Comparison of ENCODE assay signal across 1 cellular context in the genomic region with DNA sequence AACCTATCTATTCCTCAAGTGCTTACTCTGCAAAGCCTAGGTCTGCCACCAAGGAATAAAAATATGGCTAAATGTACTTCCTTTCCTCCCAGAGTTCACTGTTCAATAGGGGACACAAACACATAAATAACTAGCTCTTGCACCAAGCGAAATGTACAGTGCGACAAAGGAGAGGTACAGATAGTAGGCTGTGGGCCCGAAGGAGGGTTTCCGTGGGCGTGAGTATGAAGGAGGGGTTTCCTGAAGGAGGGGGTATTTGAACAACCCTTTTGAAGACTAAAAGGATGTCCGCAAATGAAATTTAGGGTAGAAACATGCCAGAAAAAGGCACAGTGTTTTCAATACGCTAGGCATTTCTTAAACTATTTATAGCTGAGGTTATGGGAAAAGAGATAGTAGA.
TF ChIP-seq lines count a peak whose summit lies in the region.

No MANE protein-coding gene starts in this region.

TF ChIP-seq in A549, 52 proteins besides CTCF, POLR2A, EP300 and RAD21 (continued from another document):
- TF ChIP-seq, protein P1, sequence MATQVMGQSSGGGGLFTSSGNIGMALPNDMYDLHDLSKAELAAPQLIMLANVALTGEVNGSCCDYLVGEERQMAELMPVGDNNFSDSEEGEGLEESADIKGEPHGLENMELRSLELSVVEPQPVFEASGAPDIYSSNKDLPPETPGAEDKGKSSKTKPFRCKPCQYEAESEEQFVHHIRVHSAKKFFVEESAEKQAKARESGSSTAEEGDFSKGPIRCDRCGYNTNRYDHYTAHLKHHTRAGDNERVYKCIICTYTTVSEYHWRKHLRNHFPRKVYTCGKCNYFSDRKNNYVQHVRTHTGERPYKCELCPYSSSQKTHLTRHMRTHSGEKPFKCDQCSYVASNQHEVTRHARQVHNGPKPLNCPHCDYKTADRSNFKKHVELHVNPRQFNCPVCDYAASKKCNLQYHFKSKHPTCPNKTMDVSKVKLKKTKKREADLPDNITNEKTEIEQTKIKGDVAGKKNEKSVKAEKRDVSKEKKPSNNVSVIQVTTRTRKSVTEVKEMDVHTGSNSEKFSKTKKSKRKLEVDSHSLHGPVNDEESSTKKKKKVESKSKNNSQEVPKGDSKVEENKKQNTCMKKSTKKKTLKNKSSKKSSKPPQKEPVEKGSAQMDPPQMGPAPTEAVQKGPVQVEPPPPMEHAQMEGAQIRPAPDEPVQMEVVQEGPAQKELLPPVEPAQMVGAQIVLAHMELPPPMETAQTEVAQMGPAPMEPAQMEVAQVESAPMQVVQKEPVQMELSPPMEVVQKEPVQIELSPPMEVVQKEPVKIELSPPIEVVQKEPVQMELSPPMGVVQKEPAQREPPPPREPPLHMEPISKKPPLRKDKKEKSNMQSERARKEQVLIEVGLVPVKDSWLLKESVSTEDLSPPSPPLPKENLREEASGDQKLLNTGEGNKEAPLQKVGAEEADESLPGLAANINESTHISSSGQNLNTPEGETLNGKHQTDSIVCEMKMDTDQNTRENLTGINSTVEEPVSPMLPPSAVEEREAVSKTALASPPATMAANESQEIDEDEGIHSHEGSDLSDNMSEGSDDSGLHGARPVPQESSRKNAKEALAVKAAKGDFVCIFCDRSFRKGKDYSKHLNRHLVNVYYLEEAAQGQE (IDR thresholded peaks at IDR 0.05) = no peak
- TF ChIP-seq CHD4 (IDR thresholded peaks at IDR 0.05; ENCODE audit: borderline replicate concordance) = no peak
- TF ChIP-seq RNF2 (IDR thresholded peaks at IDR 0.05; ENCODE audit: borderline replicate concordance, low read depth) = no peak
- TF ChIP-seq HOXA7 (CRISPR knock-in tag; IDR thresholded peaks at IDR 0.05) = no peak
- TF ChIP-seq JUN (IDR thresholded peaks at IDR 0.05) = no peak
- no peak for TF ChIP-seq HES2 (IDR thresholded peaks at IDR 0.05)
- no peak for TF ChIP-seq FOSB (CRISPR knock-in tag; IDR thresholded peaks at IDR 0.05)
- no peak for TF ChIP-seq ZSCAN20 (CRISPR knock-in tag; IDR thresholded peaks at IDR 0.05)
- TF ChIP-seq MYC (IDR thresholded peaks at IDR 0.05; ENCODE audit: borderline replicate concordance, low read length) = no peak
- no peak for TF ChIP-seq MAX (IDR thresholded peaks at IDR 0.05)
- no peak for TF ChIP-seq CBX8 (IDR thresholded peaks at IDR 0.05)
- TF ChIP-seq KDM1A (IDR thresholded peaks at IDR 0.05; ENCODE audit: low read depth) = no peak
